Comparison of ENCODE assay signal across 15 cellular contexts in genomic region chr20:11810316-11811130, GRCh38.
DNase-seq lines count a peak whose midpoint lies in the region; ATAC-seq, FAIRE-seq and TF ChIP-seq lines count a peak whose summit lies in the region.
"Had no signal": no experiment of that assay in that cellular context is flagged by ENCODE, and none has a peak within 500 bp of the region (broad histone marks: within the 10 kb centered on the region; RNA-seq: fewer than 3 reads in every experiment).

No MANE protein-coding gene starts in this region.

- no peaks in the 10 kb centered on the region for H3K9me1 ChIP-seq in keratinocyte (ENCODE audit: control insufficient read depth, extremely low read depth, insufficient read depth, low read length)

- H3K4me1 ChIP-seq in astrocyte (ENCODE audit: insufficient read depth, low read length) (peaks cover 37% of the 10 kb centered on the region), keratinocyte (ENCODE audit: control insufficient read depth, extremely low read depth, insufficient read depth, low read length) (peaks cover 37% of the 10 kb centered on the region), lower lobe of right lung (no peaks in the 10 kb centered on the region)

- H3K4me3 Mint-ChIP-seq in astrocyte (ENCODE audit: unreplicated experiment) = no peak overlapping the region
- H3K4me3 Mint-ChIP-seq: naive B cell had no signal

- peak overlapping the region; percentile 63 for H3K27ac Mint-ChIP-seq in astrocyte (ENCODE audit: unreplicated experiment)
- H3K27ac Mint-ChIP-seq: activated T-helper 2 cell treated with anti-CD3 and anti-CD28 coated beads, Interferon-gamma antibody, Interleukin-2, Interleukin-4, amounts not matched to agents 10 μg/mL and 5 μg/mL and 100 μg/mL, durations not matched to agents 14 hours and 24 hours and 36 hours; naive B cell had no signal

- H2AFZ ChIP-seq in astrocyte (ENCODE audit: low read depth, low read length) (peak overlapping the region; percentile 15), keratinocyte (ENCODE audit: control insufficient read depth, low read length) (peak overlapping the region; percentile 24)

- no peak for ATAC-seq in Right ventricle myocardium superior (ENCODE audit: poor library complexity)
- ATAC-seq in lower lobe of right lung = no peak
- ATAC-seq: sciatic nerve had no signal

- H3K4me3 ChIP-seq in astrocyte (ENCODE audit: insufficient read depth, low read depth, low read length) (peak overlapping the region; percentile 5), keratinocyte (ENCODE audit: control insufficient read depth in 2 of 3, extremely low read depth in 1 of 3, insufficient read depth in 2 of 3, low read depth in 1 of 3, low read length in 3 of 3) (no peak overlapping the region), lower lobe of right lung (no peak overlapping the region)
- H3K4me3 ChIP-seq: esophagus muscularis mucosa had no signal

- H3K9me3 Mint-ChIP-seq in astrocyte (ENCODE audit: unreplicated experiment) = no peaks in the 10 kb centered on the region
- H3K9me3 Mint-ChIP-seq: activated T-helper 2 cell treated with anti-CD3 and anti-CD28 coated beads, Interferon-gamma antibody, Interleukin-2, Interleukin-4, amounts not matched to agents 10 μg/mL and 5 μg/mL and 100 μg/mL, durations not matched to agents 14 hours and 24 hours and 36 hours; naive B cell had no signal

- H3K27me3 ChIP-seq in astrocyte (ENCODE audit: insufficient read depth, low read length) = no peaks in the 10 kb centered on the region
- no peaks in the 10 kb centered on the region for H3K27me3 ChIP-seq in keratinocyte (ENCODE audit: control insufficient read depth, extremely low read depth, insufficient read depth, low read length)
- no peaks in the 10 kb centered on the region for H3K27me3 ChIP-seq in lower lobe of right lung (ENCODE audit: low read depth)
- H3K27me3 ChIP-seq: esophagus muscularis mucosa had no signal

- H4K20me1 ChIP-seq in astrocyte (ENCODE audit: insufficient read depth, low read length) (no peaks in the 10 kb centered on the region), keratinocyte (ENCODE audit: control insufficient read depth, extremely low read depth, insufficient read depth, low read length) (no peaks in the 10 kb centered on the region)

- dilution Hi-C loops in keratinocyte (cut with MboI; ENCODE audit: extremely low pct_ligation_motif_present, low sequenced_read_pairs) = no loop called here

- no peak for TF ChIP-seq CTCF in astrocyte (IDR thresholded peaks at IDR 0.05; ENCODE audit: insufficient read depth, low read depth, low read length)
- no peak for TF ChIP-seq CTCF in keratinocyte (optimal IDR thresholded peaks at IDR 0.05 in 1 of 3, IDR thresholded peaks at IDR 0.05 in 1 of 3, conservative IDR thresholded peaks at IDR 0.05 in 1 of 3; ENCODE audit: extremely low read depth in 1 of 3, insufficient read depth in 2 of 3, low read length in 3 of 3)
- TF ChIP-seq CTCF in lower lobe of right lung (IDR thresholded peaks at IDR 0.05) = no peak

- intact Hi-C loops in Right ventricle myocardium superior (cut with DNase I) (no loop called here), lower lobe of right lung (cut with DNase I) (no loop called here)

- H3K4me2 ChIP-seq in astrocyte (ENCODE audit: low read length) (peak overlapping the region; percentile 67), keratinocyte (ENCODE audit: control insufficient read depth, extremely low read depth, insufficient read depth, low read depth, low read length) (peak overlapping the region; percentile 41)

- no peaks in the 10 kb centered on the region for H3K27me3 Mint-ChIP-seq in astrocyte (ENCODE audit: low read depth, unreplicated experiment)
- H3K27me3 Mint-ChIP-seq: naive B cell had no signal

- H3K36me3 Mint-ChIP-seq in astrocyte (ENCODE audit: low read depth, unreplicated experiment) = no peaks in the 10 kb centered on the region
- H3K36me3 Mint-ChIP-seq: naive B cell had no signal

- H3K36me3 ChIP-seq in astrocyte (ENCODE audit: insufficient read depth, low read length) (no peaks in the 10 kb centered on the region), keratinocyte (ENCODE audit: control insufficient read depth in 2 of 2, extremely low read depth in 1 of 2, insufficient read depth in 2 of 2, low read length in 2 of 2) (no peaks in the 10 kb centered on the region), lower lobe of right lung (no peaks in the 10 kb centered on the region)
- H3K36me3 ChIP-seq: esophagus muscularis mucosa had no signal

- H3K4me1 Mint-ChIP-seq in astrocyte (ENCODE audit: low read depth, unreplicated experiment) = peaks cover 41% of the 10 kb centered on the region
- H3K4me1 Mint-ChIP-seq: naive B cell had no signal

- H3K27ac ChIP-seq in astrocyte (ENCODE audit: low read depth, low read length) (peak overlapping the region; percentile 68), keratinocyte (ENCODE audit: control insufficient read depth, insufficient read depth, low read length) (peak overlapping the region; percentile 6), lower lobe of right lung (no peak overlapping the region)
- H3K27ac ChIP-seq: esophagus muscularis mucosa had no signal

- DNase-seq in Daoy (ENCODE audit: low read depth) (peak; percentile 63), M059J (ENCODE audit: low read depth) (peak; percentile 94), astrocyte (ENCODE audit: low read depth) (peak; percentile 86), keratinocyte (ENCODE audit: low read depth, low spot score) (no peak), Right ventricle myocardium superior (no peak), lower lobe of right lung (no peak), NCI-H1105 (lab: John Stamatoyannopoulos, UW) (no peak)
- no peak for DNase-seq in central memory CD4-positive, alpha-beta T cell
- DNase-seq: activated CD4-positive, alpha-beta T cell treated with anti-CD3 and anti-CD28 coated beads, Interleukin-2, amount 50 U/mL, for 1 hour; caudate nucleus; naive B cell; substantia nigra had no signal

- H3K79me2 ChIP-seq in astrocyte (ENCODE audit: insufficient read depth, low read length) (no peaks in the 10 kb centered on the region), keratinocyte (ENCODE audit: control insufficient read depth, insufficient read depth, low read length) (no peaks in the 10 kb centered on the region)

- H3K9me3 ChIP-seq in astrocyte (ENCODE audit: insufficient read depth, low read depth, low read length) = no peaks in the 10 kb centered on the region
- H3K9me3 ChIP-seq in keratinocyte (ENCODE audit: control insufficient read depth, low read depth, low read length) = no peaks in the 10 kb centered on the region
- no peaks in the 10 kb centered on the region for H3K9me3 ChIP-seq in lower lobe of right lung
- H3K9me3 ChIP-seq: esophagus muscularis mucosa had no signal

- H3K9ac ChIP-seq in astrocyte (ENCODE audit: low read length) = peak overlapping the region; percentile 31
- no peak overlapping the region for H3K9ac ChIP-seq in keratinocyte (ENCODE audit: control insufficient read depth, extremely low read depth, insufficient read depth, low read length)

- peak; percentile 99 for FAIRE-seq in astrocyte (lab: Jason Lieb, UNC)
- peak; percentile 69 for FAIRE-seq in keratinocyte (lab: Jason Lieb, UNC)

Comparison
In these comparisons a context has a peak if more than half of its experiments do, and no peak if none do; other contexts are left out.
1. DNase-seq: peak in Daoy (single experiment), M059J (single experiment) and astrocyte (single experiment); none in keratinocyte (single experiment), Right ventricle myocardium superior (single experiment), lower lobe of right lung (single experiment), central memory CD4-positive, alpha-beta T cell (single experiment) and NCI-H1105 (single experiment).